19 cellular contexts compared by ENCODE assay signal in the genomic region with DNA sequence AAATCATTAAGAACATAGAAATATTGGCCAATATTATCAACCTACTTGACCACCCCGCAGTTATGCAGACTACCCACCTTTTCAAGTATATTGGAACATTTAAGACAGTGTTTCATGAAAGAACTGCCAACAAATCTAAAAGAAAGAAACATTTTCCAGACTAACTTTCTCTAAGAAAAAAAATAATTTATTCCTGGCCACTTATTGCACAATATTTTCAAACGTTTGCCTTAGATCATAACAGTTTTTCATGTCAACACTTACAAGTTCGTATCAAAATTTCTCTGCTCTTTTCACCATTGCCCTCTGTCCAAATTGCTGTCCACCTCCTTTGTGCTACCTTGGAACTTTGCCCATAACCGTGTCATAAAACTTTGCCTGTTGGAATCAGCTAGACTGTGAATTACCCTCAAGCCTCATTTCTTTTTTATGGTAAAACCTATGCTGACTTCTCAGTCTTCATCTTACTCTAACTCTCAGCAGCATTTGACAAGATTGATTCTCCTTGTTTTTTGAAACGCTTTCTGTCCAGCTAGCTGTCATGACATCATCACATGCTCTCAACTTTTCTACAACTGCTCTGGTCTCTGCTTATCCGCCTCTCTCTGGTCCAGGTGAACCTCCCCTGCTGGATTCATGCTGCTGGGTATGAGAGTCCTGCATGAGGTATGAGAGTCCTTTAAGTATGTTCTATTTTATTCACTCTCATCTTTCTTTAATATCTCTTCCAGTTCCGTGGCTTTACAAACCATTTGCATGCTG.
"Had no signal": no experiment of that assay in that cellular context is flagged by ENCODE, and none has a peak within 500 bp of the region (broad histone marks: within the 10 kb centered on the region; RNA-seq: fewer than 3 reads in every experiment).

No MANE protein-coding gene starts in this region.

- H3K4me1 ChIP-seq: pancreas had no signal

- H3K9me3 ChIP-seq: esophagus muscularis mucosa, pancreas, thoracic aorta had no signal

- ATAC-seq: activated CD8-positive, alpha-beta T cell treated with anti-CD3 and anti-CD28 coated beads for 36 hours; activated naive CD4-positive, alpha-beta T cell treated with anti-CD3 and anti-CD28 coated beads, Interleukin-2, amount 50 U/mL, for 72 hours; naive thymus-derived CD4-positive, alpha-beta T cell; pancreas had no signal

- H3K36me3 ChIP-seq: esophagus muscularis mucosa, pancreas, thoracic aorta had no signal

- H3K4me3 ChIP-seq: esophagus muscularis mucosa, lung, pancreas, thoracic aorta had no signal

- H3K27ac ChIP-seq: esophagus muscularis mucosa, pancreas, thoracic aorta had no signal

- H3K27me3 ChIP-seq: esophagus muscularis mucosa, pancreas had no signal

- DNase-seq: activated B cell treated with CpG ODN at 0.5 μM for 24 hours; activated CD4-positive, alpha-beta T cell treated with anti-CD3 and anti-CD28 coated beads for 48 hours; activated CD8-positive, alpha-beta T cell treated with anti-CD3 and anti-CD28 coated beads for 36 hours; activated gamma-delta T cell; activated T-cell treated with anti-CD3 and anti-CD28 coated beads, Interleukin-2, amount 50 U/mL, for 48 hours; amygdala; cortex of kidney; effector CD4-positive, alpha-beta T cell; foreskin fibroblast; midbrain; naive thymus-derived CD4-positive, alpha-beta T cell; pancreas; stimulated activated CD4-positive, alpha-beta T cell treated with anti-CD3 and anti-CD28 coated beads, Interleukin-12 subunit alpha, Interleukin-12 subunit beta, amount 100 ng/mL, for 4 hours; stimulated activated CD4-positive, alpha-beta T cell treated with anti-CD3 and anti-CD28 coated beads, Interleukin-2, amount 100 ng/mL, for 24 hours; T-helper 2 cell had no signal
